In genomic region chr16:57648125-57648524, GRCh38 we compare ENCODE assay signal across 13 cellular contexts. TPM values are rescaled to one million over a fixed set of nuclear protein-coding genes. Genes with fewer than 3 reads are reported as not detected.
A peak's percentile ranks its signal among the peaks of the same experiment; 100 is the strongest.
DNase-seq lines count a peak whose midpoint lies in the region; ATAC-seq and TF ChIP-seq lines count a peak whose summit lies in the region.
"Had no signal": no experiment of that assay in that cellular context is flagged by ENCODE, and none has a peak within 500 bp of the region (broad histone marks: within the 10 kb centered on the region; RNA-seq: fewer than 3 reads in every experiment).

No MANE protein-coding gene starts in this region.

- H3K36me3 ChIP-seq in MM.1S (replicated peaks; ENCODE audit: insufficient read depth, low read length) (no peaks in the 10 kb centered on the region), prostate gland (peaks cover 0 to 2% of the 10 kb centered on the region in 2 donors)

- peaks cover 11% of the 10 kb centered on the region for H3F3A ChIP-seq in MM.1S (ENCODE audit: insufficient read depth, low read length)

- H3K4me3 Mint-ChIP-seq in central memory CD8-positive, alpha-beta T cell = peak overlapping the region; percentile 80

- H3K9me3 Mint-ChIP-seq in central memory CD8-positive, alpha-beta T cell = no peaks in the 10 kb centered on the region

- H3K36me3 Mint-ChIP-seq in central memory CD8-positive, alpha-beta T cell (ENCODE audit: insufficient read depth) = peaks cover 23% of the 10 kb centered on the region

- H3K9me3 ChIP-seq in MM.1S (replicated peaks; ENCODE audit: insufficient read depth, low read length) = no peaks in the 10 kb centered on the region
- no peaks in the 10 kb centered on the region for H3K9me3 ChIP-seq in prostate gland

- no peaks in the 10 kb centered on the region for H3K27me3 Mint-ChIP-seq in central memory CD8-positive, alpha-beta T cell

- H3K4me1 Mint-ChIP-seq in central memory CD8-positive, alpha-beta T cell = peaks cover 52% of the 10 kb centered on the region

- peak overlapping the region; percentile 35 for H3K4me2 ChIP-seq in MM.1S (ENCODE audit: low read depth, low read length)

- H3K4me1 ChIP-seq in MM.1S (ENCODE audit: low read length) (peaks cover 14% of the 10 kb centered on the region), prostate gland (replicated peaks) (no peaks in the 10 kb centered on the region)

- TF ChIP-seq CTCF in MM.1S (IDR thresholded peaks at IDR 0.05; ENCODE audit: low read length) (no peak), prostate gland (IDR thresholded peaks at IDR 0.05) (no peak)

- H3K9ac ChIP-seq in MM.1S (ENCODE audit: low read length) = peak overlapping the region; percentile 18; the same call in 1 of the 2 replicates

- no peaks in the 10 kb centered on the region for H3K9me2 ChIP-seq in MM.1S (replicated peaks; ENCODE audit: insufficient read depth, low read length)

- intact Hi-C loops in prostate gland (cut with DNase I) = loop anchor here (5.0 kb wide), 2 partner anchors 56 to 134 kb away; no protein-coding TSS in a partner anchor

- DNase-seq in DMS53 (lab: John Stamatoyannopoulos, UW) (peak; percentile 37), DMS53 treated with DMSO at 0.1 percent for 48 hours (lab: John Stamatoyannopoulos, UW; ENCODE audit: unreplicated experiment) (no peak), MM.1S (peak; percentile 34), prostate gland (ENCODE audit: low spot score) (no peak), NCI-H1092 treated with DMSO at 0.1 percent for 48 hours (lab: John Stamatoyannopoulos, UW) (no peak), NCI-H345 (lab: John Stamatoyannopoulos, UW) (no peak)
- no peak for DNase-seq in central memory CD8-positive, alpha-beta T cell (ENCODE audit: low spot score in 2 of 2)
- DNase-seq: activated effector memory CD4-positive, alpha-beta T cell treated with Interleukin-2 at 50 U/mL for 16 hours; NCI-H2227 treated with DMSO at 0.1 percent for 48 hours had no signal

- H3K27ac ChIP-seq in MM.1S (ENCODE audit: low read length) (peak overlapping the region; percentile 63; the same call in 1 of the 2 replicates), prostate gland (peak overlapping the region; percentile 12 to 40)
- H3K27ac ChIP-seq: 22Rv1 had no signal

- H4K20me1 ChIP-seq in MM.1S (ENCODE audit: insufficient read depth, low read length) = no peaks in the 10 kb centered on the region

- H3K27ac Mint-ChIP-seq in central memory CD8-positive, alpha-beta T cell (ENCODE audit: low read depth) = peak overlapping the region; percentile 76

- WGBS in prostate gland = 87% methylated on average over 5 of the region's 5 CpGs

- no peak overlapping the region for H2AFZ ChIP-seq in MM.1S (ENCODE audit: low read length)

- no peak for TF ChIP-seq POLR2A in prostate gland (IDR thresholded peaks at IDR 0.05)

- no peak overlapping the region for H3K4me3 ChIP-seq in MM.1S (ENCODE audit: low read length)
- H3K4me3 ChIP-seq in prostate gland = no peak overlapping the region

- H3K27me3 ChIP-seq in MM.1S (replicated peaks; ENCODE audit: insufficient read depth, low read length) (no peaks in the 10 kb centered on the region), prostate gland (replicated peaks; ENCODE audit: insufficient read depth) (no peaks in the 10 kb centered on the region)

- ATAC-seq in central memory CD8-positive, alpha-beta T cell (replicated peaks; ENCODE audit: extremely low read depth, poor library complexity, severe bottlenecking) = no peak
- ATAC-seq in HG02981 (IDR thresholded peaks at IDR 0.05; ENCODE audit: unreplicated experiment) = no peak

- no peaks in the 10 kb centered on the region for H3K79me2 ChIP-seq in MM.1S (ENCODE audit: low read length)

RNA-seq across cellular contexts. Expression of gene ADGRG1, which starts 19.7 kb away (rescaled TPM):
- 100 to 1,000 TPM in 1 of 2 donors, 10 to 100 TPM in 1; 78.5 to 347 TPM for total RNA-seq in prostate gland

RNA-seq across cellular contexts. Expression of gene ADGRG3, which starts 20.0 kb away (rescaled TPM):
- total RNA-seq in prostate gland = not detected
- total RNA-seq: HT1080; T-helper 2 cell treated with Interferon-gamma antibody and Interleukin-4, amounts not matched to agents 100 ng/mL and 5 ng/mL, for 36 hours had no signal

RNA-seq across cellular contexts. Expression of gene DRC7, which starts 46.5 kb away (rescaled TPM):
- total RNA-seq in prostate gland = 1 to 10 TPM in 1 of 2 donors, not detected in 1; 5.5 TPM
- total RNA-seq: HT1080; T-helper 2 cell treated with Interferon-gamma antibody and Interleukin-4, amounts not matched to agents 100 ng/mL and 5 ng/mL, for 36 hours had no signal

Comparison
In these comparisons a context has a peak if more than half of its experiments do, and no peak if none do; other contexts are left out.
1. DNase-seq: peak in DMS53 (single experiment) and MM.1S (single experiment); none in DMS53 treated with DMSO at 0.1 percent for 48 hours (single experiment), central memory CD8-positive, alpha-beta T cell (0 of 2), prostate gland (single experiment), NCI-H1092 treated with DMSO at 0.1 percent for 48 hours (single experiment) and NCI-H345 (single experiment).